24 cellular contexts compared by ENCODE assay signal in genomic region chrX:71070531-71070930, GRCh38. TPM values are rescaled to one million over a fixed set of nuclear protein-coding genes. Genes with fewer than 3 reads are reported as not detected.
A peak's percentile ranks its signal among the peaks of the same experiment; 100 is the strongest.
DNase-seq lines count a peak whose midpoint lies in the region; ATAC-seq, FAIRE-seq and TF ChIP-seq lines count a peak whose summit lies in the region.
"Had no signal": no experiment of that assay in that cellular context is flagged by ENCODE, and none has a peak within 500 bp of the region (broad histone marks: within the 10 kb centered on the region; RNA-seq: fewer than 3 reads in every experiment).

No MANE protein-coding gene starts in this region.

- no peak overlapping the region for H3K4me3 ChIP-seq in K562
- no peak overlapping the region for H3K4me3 ChIP-seq in neural progenitor cell
- H3K4me3 ChIP-seq in CD8-positive, alpha-beta memory T cell (ENCODE audit: low read length) = no peak overlapping the region
- H3K4me3 ChIP-seq: A549, GM12878 had no signal

- TF ChIP-seq CTCF in K562 (IDR thresholded peaks at IDR 0.05 in 2 of 3, conservative IDR thresholded peaks at IDR 0.05 in 1 of 3; ENCODE audit: insufficient read depth in 2 of 3, low read depth in 1 of 3, low read length in 3 of 3) (no peak), neural progenitor cell (IDR thresholded peaks at IDR 0.05) (no peak)

- H3K4me1 Mint-ChIP-seq in activated CD4-positive, alpha-beta memory T cell treated with anti-CD3 and anti-CD28 coated beads for 36 hours (ENCODE audit: low read depth) = peaks cover 9% of the 10 kb centered on the region
- H3K4me1 Mint-ChIP-seq in activated CD4-positive, alpha-beta memory T cell treated with anti-CD3 and anti-CD28 coated beads, Interleukin-2, amount 10 ng/mL, durations not matched to agents 7 days and 5 days = peaks cover 14% of the 10 kb centered on the region
- peaks cover 5% of the 10 kb centered on the region for H3K4me1 Mint-ChIP-seq in neural progenitor cell
- peaks cover 8 to 17% (median 11%) of the 10 kb centered on the region in 3 donors for H3K4me1 Mint-ChIP-seq in CD8-positive, alpha-beta memory T cell

- CTCF ChIA-PET in activated CD4-positive, alpha-beta memory T cell treated with anti-CD3 and anti-CD28 coated beads for 36 hours (lab: Charles Lee) = no interaction called here
- CTCF ChIA-PET in activated CD4-positive, alpha-beta memory T cell treated with anti-CD3 and anti-CD28 coated beads, Interleukin-2, amount 10 ng/mL, durations not matched to agents 7 days and 5 days (lab: Charles Lee) = no interaction called here
- CTCF ChIA-PET in K562 (lab: Yijun Ruan, JAX; ENCODE audit: low intra/inter-chr PET ratio) = interaction anchor here (0.6 kb wide), 1 partner anchor 29 kb away, joined by 3 read pairs; no protein-coding TSS in a partner anchor
- CTCF ChIA-PET in CD8-positive, alpha-beta memory T cell (lab: Charles Lee) = no interaction called here

- POLR2A ChIA-PET in activated CD4-positive, alpha-beta memory T cell treated with anti-CD3 and anti-CD28 coated beads for 36 hours (lab: Charles Lee) = interaction anchor here (1.3 kb wide), 1 partner anchor 48 kb away, joined by 3 read pairs; the partner anchor contains the start of gene MED12
- POLR2A ChIA-PET in activated CD4-positive, alpha-beta memory T cell treated with anti-CD3 and anti-CD28 coated beads, Interleukin-2, amount 10 ng/mL, durations not matched to agents 7 days and 5 days (lab: Charles Lee) = no interaction called here
- POLR2A ChIA-PET in K562 (lab: Yijun Ruan, JAX) = no interaction called here
- POLR2A ChIA-PET in CD8-positive, alpha-beta memory T cell (lab: Charles Lee) = no interaction called here

- TF ChIP-seq RAD21 in K562 (CRISPR knock-in tag; conservative IDR thresholded peaks at IDR 0.05 in 1 of 2, IDR thresholded peaks at IDR 0.05 in 1 of 2) = no peak

- H3K4me2 ChIP-seq in K562 (ENCODE audit: insufficient read depth, low read length) (no peak overlapping the region; the same call in 1 of the 2 replicates), neural progenitor cell (no peak overlapping the region)
- H3K4me2 ChIP-seq: A549 had no signal

- peaks cover 5% of the 10 kb centered on the region; the same call in 2 of the 3 replicates for H3K36me3 ChIP-seq in K562 (ENCODE audit: control insufficient read depth, insufficient read depth, low read length)
- no peaks in the 10 kb centered on the region for H3K36me3 ChIP-seq in neural progenitor cell
- H3K36me3 ChIP-seq in CD8-positive, alpha-beta memory T cell (ENCODE audit: insufficient read depth, low read length) = no peaks in the 10 kb centered on the region

- H3K4me3 Mint-ChIP-seq in activated CD4-positive, alpha-beta memory T cell treated with anti-CD3 and anti-CD28 coated beads for 36 hours = no peak overlapping the region
- no peak overlapping the region for H3K4me3 Mint-ChIP-seq in activated CD4-positive, alpha-beta memory T cell treated with anti-CD3 and anti-CD28 coated beads, Interleukin-2, amount 10 ng/mL, durations not matched to agents 7 days and 5 days
- H3K4me3 Mint-ChIP-seq in neural progenitor cell = no peak overlapping the region
- no peak overlapping the region for H3K4me3 Mint-ChIP-seq in CD8-positive, alpha-beta memory T cell
- H3K4me3 Mint-ChIP-seq: HFFc6, IgD-negative memory B cell had no signal

- H3K27me3 Mint-ChIP-seq in activated CD4-positive, alpha-beta memory T cell treated with anti-CD3 and anti-CD28 coated beads for 36 hours = peaks cover 2% of the 10 kb centered on the region
- H3K27me3 Mint-ChIP-seq in activated CD4-positive, alpha-beta memory T cell treated with anti-CD3 and anti-CD28 coated beads, Interleukin-2, amount 10 ng/mL, durations not matched to agents 7 days and 5 days = peaks cover 11% of the 10 kb centered on the region
- peaks cover 4% of the 10 kb centered on the region for H3K27me3 Mint-ChIP-seq in neural progenitor cell (ENCODE audit: insufficient read depth, low read depth)
- H3K27me3 Mint-ChIP-seq in CD8-positive, alpha-beta memory T cell = peaks cover 9 to 10% of the 10 kb centered on the region in 2 donors

- H3K9ac ChIP-seq in K562 (ENCODE audit: insufficient read depth in 1 of 2, low read depth in 2 of 2, low read length in 2 of 2) (no peak overlapping the region), neural progenitor cell (no peak overlapping the region)

- no peaks in the 10 kb centered on the region; the same call in 1 of the 2 replicates for H4K20me1 ChIP-seq in K562 (replicated peaks; ENCODE audit: control insufficient read depth, insufficient read depth, low read length)
- no peaks in the 10 kb centered on the region for H4K20me1 ChIP-seq in neural progenitor cell (ENCODE audit: low read depth)

- intact Hi-C loops in activated CD4-positive, alpha-beta memory T cell treated with anti-CD3 and anti-CD28 coated beads for 36 hours (cut with micrococcal nuclease) = no loop called here
- intact Hi-C loops in K562 (cut with micrococcal nuclease) = no loop called here

- peak overlapping the region; percentile 5 for H3K27ac Mint-ChIP-seq in activated CD4-positive, alpha-beta memory T cell treated with anti-CD3 and anti-CD28 coated beads for 36 hours
- no peak overlapping the region for H3K27ac Mint-ChIP-seq in activated CD4-positive, alpha-beta memory T cell treated with anti-CD3 and anti-CD28 coated beads, Interleukin-2, amount 10 ng/mL, durations not matched to agents 7 days and 5 days
- H3K27ac Mint-ChIP-seq in neural progenitor cell = no peak overlapping the region
- H3K27ac Mint-ChIP-seq in CD8-positive, alpha-beta memory T cell = no peak overlapping the region
- H3K27ac Mint-ChIP-seq: HFFc6 had no signal

- no peaks in the 10 kb centered on the region for H3K9me3 ChIP-seq in K562 (replicated peaks; ENCODE audit: control insufficient read depth, insufficient read depth, low read depth, low read length)
- H3K9me3 ChIP-seq in neural progenitor cell (ENCODE audit: low read depth) = no peaks in the 10 kb centered on the region
- H3K9me3 ChIP-seq in CD8-positive, alpha-beta memory T cell (ENCODE audit: low read length) = no peaks in the 10 kb centered on the region
- H3K9me3 ChIP-seq: A549 had no signal

- H3K27me3 ChIP-seq in K562 (ENCODE audit: control insufficient read depth in 2 of 2, insufficient read depth in 2 of 2, low read length in 2 of 2) = no peaks in the 10 kb centered on the region
- no peaks in the 10 kb centered on the region for H3K27me3 ChIP-seq in neural progenitor cell
- no peaks in the 10 kb centered on the region for H3K27me3 ChIP-seq in CD8-positive, alpha-beta memory T cell (ENCODE audit: insufficient read depth, low read length, poor library complexity, severe bottlenecking)

- H3K9me1 ChIP-seq in K562 (ENCODE audit: control insufficient read depth, insufficient read depth, low read length) = no peaks in the 10 kb centered on the region

- H3F3A ChIP-seq in neural progenitor cell (ENCODE audit: low read depth) = peaks cover 26% of the 10 kb centered on the region

- no peak for ATAC-seq in K562
- ATAC-seq in GM18498 (IDR thresholded peaks at IDR 0.05; ENCODE audit: unreplicated experiment) = no peak
- ATAC-seq: A549, GM12878, HCT116, HepG2 had no signal

- in situ Hi-C loops in K562 (cut with MboI) = no loop called here

- TF ChIP-seq EP300 in K562 (IDR thresholded peaks at IDR 0.05; ENCODE audit: low read length) = no peak

- FAIRE-seq in K562 (lab: Jason Lieb, UNC) = no peak
- FAIRE-seq: A549, GM12878, HepG2 had no signal

- H3K27ac ChIP-seq in K562 (ENCODE audit: extremely low read depth, low read depth, low read length) (no peak overlapping the region), neural progenitor cell (no peak overlapping the region)
- H3K27ac ChIP-seq in CD8-positive, alpha-beta memory T cell (ENCODE audit: low read depth, low read length) = no peak overlapping the region
- H3K27ac ChIP-seq: 22Rv1, A549, C4-2B had no signal

- H3K4me1 ChIP-seq in K562 (replicated peaks in 1 of 2; ENCODE audit: control insufficient read depth in 2 of 2, insufficient read depth in 2 of 2, low read length in 2 of 2) (peaks cover 0 to 11% of the 10 kb centered on the region in 2 experiments; a peak in 2 of 5 replicates), neural progenitor cell (peaks cover 4% of the 10 kb centered on the region)
- no peaks in the 10 kb centered on the region for H3K4me1 ChIP-seq in CD8-positive, alpha-beta memory T cell (ENCODE audit: insufficient read depth, low read length)

- no peak for TF ChIP-seq POLR2A in K562 (conservative IDR thresholded peaks at IDR 0.05)

- DNase-seq in activated CD4-positive, alpha-beta memory T cell treated with anti-CD3 and anti-CD28 coated beads for 36 hours = no peak
- no peak for DNase-seq in activated CD4-positive, alpha-beta memory T cell treated with anti-CD3 and anti-CD28 coated beads, Interleukin-2, amount 10 ng/mL, durations not matched to agents 7 days and 5 days
- DNase-seq in K562 (ENCODE audit: extremely low read depth in 1 of 4, low spot score in 3 of 4) = no peak
- no peak for DNase-seq in neural progenitor cell (ENCODE audit: low spot score)
- DNase-seq in germinal center (ENCODE audit: low spot score) = no peak
- no peak for DNase-seq in CD8-positive, alpha-beta memory T cell
- DNase-seq: AML-193; Calu3; CD4-positive, alpha-beta memory T cell; DMS79 treated with DMSO at 0.1 percent for 48 hours; EL; GOT3; H7; HFFc6 had no signal

- H3K79me2 ChIP-seq in K562 (ENCODE audit: control insufficient read depth, insufficient read depth, low read length) = peaks cover 20% of the 10 kb centered on the region
- H3K79me2 ChIP-seq in neural progenitor cell (ENCODE audit: low read depth) = peaks cover 22% of the 10 kb centered on the region

- peaks cover 2% of the 10 kb centered on the region for H3K36me3 Mint-ChIP-seq in activated CD4-positive, alpha-beta memory T cell treated with anti-CD3 and anti-CD28 coated beads for 36 hours
- H3K36me3 Mint-ChIP-seq in activated CD4-positive, alpha-beta memory T cell treated with anti-CD3 and anti-CD28 coated beads, Interleukin-2, amount 10 ng/mL, durations not matched to agents 7 days and 5 days (ENCODE audit: low read depth) = peaks cover 3% of the 10 kb centered on the region
- peaks cover 2% of the 10 kb centered on the region for H3K36me3 Mint-ChIP-seq in neural progenitor cell
- peaks cover 0 to 12% (median 0%) of the 10 kb centered on the region in 3 donors for H3K36me3 Mint-ChIP-seq in CD8-positive, alpha-beta memory T cell
- H3K36me3 Mint-ChIP-seq: IgD-negative memory B cell had no signal

- 5% methylated on average over 5 of the region's 5 CpGs for WGBS in K562 (ENCODE audit: insufficient coverage, low coverage, missing lambda C conversion rate)

- no TSS peak for BruUV-seq in K562 (replicated peaks; lab: Mats Ljungman, UMichigan)

- H3K9me3 Mint-ChIP-seq in activated CD4-positive, alpha-beta memory T cell treated with anti-CD3 and anti-CD28 coated beads for 36 hours = no peaks in the 10 kb centered on the region
- no peaks in the 10 kb centered on the region for H3K9me3 Mint-ChIP-seq in activated CD4-positive, alpha-beta memory T cell treated with anti-CD3 and anti-CD28 coated beads, Interleukin-2, amount 10 ng/mL, durations not matched to agents 7 days and 5 days
- H3K9me3 Mint-ChIP-seq in neural progenitor cell = no peaks in the 10 kb centered on the region
- H3K9me3 Mint-ChIP-seq in CD8-positive, alpha-beta memory T cell = no peaks in the 10 kb centered on the region
- H3K9me3 Mint-ChIP-seq: HFFc6, IgD-negative memory B cell had no signal

- H2AFZ ChIP-seq in K562 (ENCODE audit: low read depth, low read length) (peak overlapping the region; percentile 63; the same call in 1 of the 2 replicates), neural progenitor cell (replicated peaks) (peak overlapping the region; percentile 13)

RNA-seq across cellular contexts. Expression of gene SNX12, which starts 2.4 kb away (rescaled TPM):
- total RNA-seq in activated CD4-positive, alpha-beta memory T cell treated with anti-CD3 and anti-CD28 coated beads for 36 hours = 10 to 100 TPM; 42.1 to 42.5 TPM
- total RNA-seq in activated CD4-positive, alpha-beta memory T cell treated with anti-CD3 and anti-CD28 coated beads, Interleukin-2, amount 10 ng/mL, durations not matched to agents 7 days and 5 days = 10 to 100 TPM; 43.2 to 43.5 TPM
- 10.9 and 11.1 TPM in 2 replicates for total RNA-seq in K562 (2011; cell fraction: chromatin; rRNA removed; ENCODE audit: low replicate concordance)
- total RNA-seq in K562 (2011; cell fraction: nucleolus; rRNA removed) = 10.4 and 13.5 TPM in 2 replicates
- total RNA-seq in K562 (2011; cell fraction: nucleoplasm; rRNA removed) = 18.4 and 22.7 TPM in 2 replicates
- total RNA-seq in K562 (2014; rRNA removed) (28.1 and 34.2 TPM in 2 replicates), K562 (2014; rRNA removed; fragmentation: Illumina TruSeq; extraction: Trizol) (37.1 and 38.4 TPM in 2 replicates), K562 (2015; rRNA removed; fragmentation: Illumina TruSeq; extraction: Trizol) (35.3 and 37.8 TPM in 2 replicates), K562 (2021) (47.7 and 50.3 TPM in 2 replicates), neural progenitor cell (ENCODE audit: low replicate concordance) (58.1 and 82.9 TPM in 2 replicates)
- polyA plus RNA-seq in K562 (2011; rRNA removed) (32.7 and 47.6 TPM in 2 replicates), K562 (2014; fragmentation: Illumina TruSeq; extraction: Trizol) (37.2 and 43.8 TPM in 2 replicates), K562 (2014; fragmentation: Nextera tagmentation; extraction: Ambion mirVana) (10 to 100 TPM; 12.7 to 13.9 TPM), K562 (2014; rRNA removed) (35.5 and 43.4 TPM in 2 replicates)
- polyA plus RNA-seq in K562 (2011; cell fraction: cytosol; rRNA removed) = 37.4 and 46.1 TPM in 2 replicates
- 13.1 and 13.2 TPM in 2 replicates for polyA plus RNA-seq in K562 (2011; cell fraction: nucleus; rRNA removed)
- 38.1 and 39.5 TPM in 2 replicates for polyA plus RNA-seq in K562 (2012)
- polyA minus RNA-seq in K562 (2011; rRNA and poly(A)+ RNA removed) = 21.5 and 29.9 TPM in 2 replicates
- 18.7 and 29.2 TPM in 2 replicates for polyA minus RNA-seq in K562 (2011; cell fraction: cytosol; rRNA and poly(A)+ RNA removed)
- polyA minus RNA-seq in K562 (2011; cell fraction: nucleus; rRNA and poly(A)+ RNA removed) = 5.1 and 8.2 TPM in 2 replicates
- 10 to 100 TPM; 56.5 to 60.0 TPM for total RNA-seq in CD8-positive, alpha-beta memory T cell
- 4.3 TPM for polyA plus RNA-seq in CD8-positive, alpha-beta memory T cell

RNA-seq across cellular contexts. Expression of gene FOXO4, which starts 25.1 kb away (rescaled TPM):
- 10 to 100 TPM in 1 of 2 experiments, 1 to 10 TPM in 1; 8.7 to 10.7 TPM for total RNA-seq in activated CD4-positive, alpha-beta memory T cell treated with anti-CD3 and anti-CD28 coated beads for 36 hours
- total RNA-seq in activated CD4-positive, alpha-beta memory T cell treated with anti-CD3 and anti-CD28 coated beads, Interleukin-2, amount 10 ng/mL, durations not matched to agents 7 days and 5 days = 10 to 100 TPM; 18.4 to 20.4 TPM
- 3.0 and 4.6 TPM in 2 replicates for total RNA-seq in K562 (2011; cell fraction: chromatin; rRNA removed; ENCODE audit: low replicate concordance)
- total RNA-seq in K562 (2011; cell fraction: nucleolus; rRNA removed) = 2.6 and 3.7 TPM in 2 replicates
- 3.4 and 4.9 TPM in 2 replicates for total RNA-seq in K562 (2011; cell fraction: nucleoplasm; rRNA removed)
- total RNA-seq in K562 (2014; rRNA removed) = 11.5 and 12.8 TPM in 2 replicates
- total RNA-seq in K562 (2014; rRNA removed; fragmentation: Illumina TruSeq; extraction: Trizol) = 7.6 and 8.7 TPM in 2 replicates
- total RNA-seq in K562 (2015; rRNA removed; fragmentation: Illumina TruSeq; extraction: Trizol) = 6.4 and 8.5 TPM in 2 replicates
- total RNA-seq in K562 (2021) = 23.6 and 26.6 TPM in 2 replicates
- polyA plus RNA-seq in K562 (2011; rRNA removed) = 5.7 and 6.0 TPM in 2 replicates
- 8.8 and 15.6 TPM in 2 replicates for polyA plus RNA-seq in K562 (2011; cell fraction: cytosol; rRNA removed)
- 4.5 and 8.3 TPM in 2 replicates for polyA plus RNA-seq in K562 (2011; cell fraction: nucleus; rRNA removed)
- polyA plus RNA-seq in K562 (2012) = 11.1 and 14.8 TPM in 2 replicates
- 18.5 and 19.1 TPM in 2 replicates for polyA plus RNA-seq in K562 (2014; fragmentation: Illumina TruSeq; extraction: Trizol)
- polyA plus RNA-seq in K562 (2014; fragmentation: Nextera tagmentation; extraction: Ambion mirVana) = under 1 TPM; 0.13 to 0.14 TPM
- 11.0 and 12.8 TPM in 2 replicates for polyA plus RNA-seq in K562 (2014; rRNA removed)
- polyA minus RNA-seq in K562 (2011; rRNA and poly(A)+ RNA removed) = 2.8 TPM in 2 replicates
- polyA minus RNA-seq in K562 (2011; cell fraction: cytosol; rRNA and poly(A)+ RNA removed) = 5.7 and 7.5 TPM in 2 replicates
- polyA minus RNA-seq in K562 (2011; cell fraction: nucleus; rRNA and poly(A)+ RNA removed) = 1.1 and 1.9 TPM in 2 replicates
- total RNA-seq in neural progenitor cell (ENCODE audit: low replicate concordance) = 2.5 and 6.8 TPM in 2 replicates
- total RNA-seq in CD8-positive, alpha-beta memory T cell = 10 to 100 TPM; 12.8 to 13.8 TPM
- 2.8 TPM for polyA plus RNA-seq in CD8-positive, alpha-beta memory T cell

RNA-seq across cellular contexts. Expression of gene CXorf65, which starts 36.0 kb away (rescaled TPM):
- 10 to 100 TPM; 12.0 to 12.6 TPM for total RNA-seq in activated CD4-positive, alpha-beta memory T cell treated with anti-CD3 and anti-CD28 coated beads for 36 hours
- 10 to 100 TPM; 26.4 to 29.9 TPM for total RNA-seq in activated CD4-positive, alpha-beta memory T cell treated with anti-CD3 and anti-CD28 coated beads, Interleukin-2, amount 10 ng/mL, durations not matched to agents 7 days and 5 days
- 2.9 and 8.8 TPM in 2 replicates for total RNA-seq in K562 (2011; cell fraction: chromatin; rRNA removed; ENCODE audit: low replicate concordance)
- total RNA-seq in K562 (2011; cell fraction: nucleolus; rRNA removed) = 2.9 and 4.3 TPM in 2 replicates
- 3.2 and 7.9 TPM in 2 replicates for total RNA-seq in K562 (2011; cell fraction: nucleoplasm; rRNA removed)
- total RNA-seq in K562 (2014; rRNA removed) (2.9 and 3.1 TPM in 2 replicates), K562 (2014; rRNA removed; fragmentation: Illumina TruSeq; extraction: Trizol) (2.4 and 3.0 TPM in 2 replicates), K562 (2015; rRNA removed; fragmentation: Illumina TruSeq; extraction: Trizol) (1.8 and 2.6 TPM in 2 replicates), K562 (2021) (1.8 and 2.0 TPM in 2 replicates), neural progenitor cell (ENCODE audit: low replicate concordance) (not detected in 2 replicates)
- polyA plus RNA-seq in K562 (2011; rRNA removed) (0.77 and 1.9 TPM in 2 replicates), K562 (2014; fragmentation: Illumina TruSeq; extraction: Trizol) (1.4 TPM in 2 replicates), K562 (2014; fragmentation: Nextera tagmentation; extraction: Ambion mirVana) (1 to 10 TPM; 6.8 to 8.4 TPM), K562 (2014; rRNA removed) (0.36 and 3.9 TPM in 2 replicates)
- polyA plus RNA-seq in K562 (2011; cell fraction: cytosol; rRNA removed) = 0.45 and 0.94 TPM in 2 replicates
- polyA plus RNA-seq in K562 (2011; cell fraction: nucleus; rRNA removed) = 2.4 TPM in 2 replicates
- polyA plus RNA-seq in K562 (2012) = 1.2 and 3.5 TPM in 2 replicates
- polyA minus RNA-seq in K562 (2011; rRNA and poly(A)+ RNA removed) = 0.88 TPM in 1 of 2 replicates, not detected in the other
- polyA minus RNA-seq in K562 (2011; cell fraction: cytosol; rRNA and poly(A)+ RNA removed) = not detected in 2 replicates
- polyA minus RNA-seq in K562 (2011; cell fraction: nucleus; rRNA and poly(A)+ RNA removed) = 2.0 TPM in 1 of 2 replicates, not detected in the other
- 10 to 100 TPM in 1 of 2 experiments, 1 to 10 TPM in 1; 9.5 to 11.0 TPM for total RNA-seq in CD8-positive, alpha-beta memory T cell
- polyA plus RNA-seq in CD8-positive, alpha-beta memory T cell = 4.9 TPM
- total RNA-seq: Calu3, G401, HepG2, HFFc6 had no signal
- polyA plus RNA-seq: A549, BJ, HepG2 had no signal

RNA-seq across cellular contexts. Expression of gene IL2RG, which starts 40.8 kb away (rescaled TPM):
- total RNA-seq in activated CD4-positive, alpha-beta memory T cell treated with anti-CD3 and anti-CD28 coated beads for 36 hours = 100 to 1,000 TPM; 289 to 290 TPM
- total RNA-seq in activated CD4-positive, alpha-beta memory T cell treated with anti-CD3 and anti-CD28 coated beads, Interleukin-2, amount 10 ng/mL, durations not matched to agents 7 days and 5 days = 100 to 1,000 TPM; 633 to 637 TPM
- 48.6 and 70.4 TPM in 2 replicates for total RNA-seq in K562 (2011; cell fraction: chromatin; rRNA removed; ENCODE audit: low replicate concordance)
- total RNA-seq in K562 (2011; cell fraction: nucleolus; rRNA removed) = 91.1 and 92.7 TPM in 2 replicates
- total RNA-seq in K562 (2011; cell fraction: nucleoplasm; rRNA removed) = 80.5 and 94.1 TPM in 2 replicates
- total RNA-seq in K562 (2014; rRNA removed) = 5.5 and 7.5 TPM in 2 replicates
- total RNA-seq in K562 (2014; rRNA removed; fragmentation: Illumina TruSeq; extraction: Trizol) = 9.7 and 11.4 TPM in 2 replicates
- 6.1 and 7.5 TPM in 2 replicates for total RNA-seq in K562 (2015; rRNA removed; fragmentation: Illumina TruSeq; extraction: Trizol)
- total RNA-seq in K562 (2021) = 18.0 and 19.7 TPM in 2 replicates
- 43.0 and 55.4 TPM in 2 replicates for polyA plus RNA-seq in K562 (2011; rRNA removed)
- 91.9 and 138 TPM in 2 replicates for polyA plus RNA-seq in K562 (2011; cell fraction: cytosol; rRNA removed)
- polyA plus RNA-seq in K562 (2011; cell fraction: nucleus; rRNA removed) = 29.1 and 32.6 TPM in 2 replicates
- 17.7 and 27.6 TPM in 2 replicates for polyA plus RNA-seq in K562 (2012)
- polyA plus RNA-seq in K562 (2014; fragmentation: Illumina TruSeq; extraction: Trizol) = 45.8 and 52.7 TPM in 2 replicates
- 10 to 100 TPM; 17.4 to 27.4 TPM for polyA plus RNA-seq in K562 (2014; fragmentation: Nextera tagmentation; extraction: Ambion mirVana)
- 23.9 and 25.8 TPM in 2 replicates for polyA plus RNA-seq in K562 (2014; rRNA removed)
- polyA minus RNA-seq in K562 (2011; rRNA and poly(A)+ RNA removed) = 26.0 and 31.9 TPM in 2 replicates
- 13.8 and 14.3 TPM in 2 replicates for polyA minus RNA-seq in K562 (2011; cell fraction: cytosol; rRNA and poly(A)+ RNA removed)
- 5.9 and 9.1 TPM in 2 replicates for polyA minus RNA-seq in K562 (2011; cell fraction: nucleus; rRNA and poly(A)+ RNA removed)
- total RNA-seq in neural progenitor cell (ENCODE audit: low replicate concordance) = not detected in 2 replicates
- total RNA-seq in CD8-positive, alpha-beta memory T cell = 100 to 1,000 TPM; 312 to 323 TPM
- 1,411 TPM for polyA plus RNA-seq in CD8-positive, alpha-beta memory T cell
- total RNA-seq: G401, H7, HepG2 had no signal

RNA-seq across cellular contexts. Expression of gene MED12, which starts 47.9 kb away (rescaled TPM):
- 10 to 100 TPM; 46.9 to 50.1 TPM for total RNA-seq in activated CD4-positive, alpha-beta memory T cell treated with anti-CD3 and anti-CD28 coated beads for 36 hours
- total RNA-seq in activated CD4-positive, alpha-beta memory T cell treated with anti-CD3 and anti-CD28 coated beads, Interleukin-2, amount 10 ng/mL, durations not matched to agents 7 days and 5 days = 10 to 100 TPM; 56.5 to 61.3 TPM
- total RNA-seq in K562 (2011; cell fraction: chromatin; rRNA removed; ENCODE audit: low replicate concordance) = 282 and 395 TPM in 2 replicates
- total RNA-seq in K562 (2011; cell fraction: nucleolus; rRNA removed) = 116 and 125 TPM in 2 replicates
- 127 and 134 TPM in 2 replicates for total RNA-seq in K562 (2011; cell fraction: nucleoplasm; rRNA removed)
- total RNA-seq in K562 (2014; rRNA removed) (18.4 and 23.1 TPM in 2 replicates), K562 (2014; rRNA removed; fragmentation: Illumina TruSeq; extraction: Trizol) (7.7 and 8.6 TPM in 2 replicates), K562 (2015; rRNA removed; fragmentation: Illumina TruSeq; extraction: Trizol) (7.7 and 10.3 TPM in 2 replicates), K562 (2021) (47.3 and 49.7 TPM in 2 replicates), neural progenitor cell (ENCODE audit: low replicate concordance) (27.0 and 40.2 TPM in 2 replicates)
- polyA plus RNA-seq in K562 (2011; rRNA removed) (8.5 and 19.1 TPM in 2 replicates), K562 (2014; fragmentation: Illumina TruSeq; extraction: Trizol) (26.7 and 31.0 TPM in 2 replicates), K562 (2014; fragmentation: Nextera tagmentation; extraction: Ambion mirVana) (1 to 10 TPM; 1.6 to 2.8 TPM), K562 (2014; rRNA removed) (15.6 and 17.7 TPM in 2 replicates)
- 11.3 and 12.0 TPM in 2 replicates for polyA plus RNA-seq in K562 (2011; cell fraction: cytosol; rRNA removed)
- 149 and 177 TPM in 2 replicates for polyA plus RNA-seq in K562 (2011; cell fraction: nucleus; rRNA removed)
- 27.2 and 37.7 TPM in 2 replicates for polyA plus RNA-seq in K562 (2012)
- polyA minus RNA-seq in K562 (2011; rRNA and poly(A)+ RNA removed) = 26.7 and 27.1 TPM in 2 replicates
- 51.0 and 53.6 TPM in 2 replicates for polyA minus RNA-seq in K562 (2011; cell fraction: cytosol; rRNA and poly(A)+ RNA removed)
- 58.2 and 76.0 TPM in 2 replicates for polyA minus RNA-seq in K562 (2011; cell fraction: nucleus; rRNA and poly(A)+ RNA removed)
- 10 to 100 TPM; 49.3 to 61.1 TPM for total RNA-seq in CD8-positive, alpha-beta memory T cell
- polyA plus RNA-seq in CD8-positive, alpha-beta memory T cell = 19.0 TPM
